In genomic region chr3:51498871-51499790, GRCh38 we compare ENCODE assay signal across 8 cellular contexts. TPM values are rescaled to one million over a fixed set of nuclear protein-coding genes. Genes with fewer than 3 reads are reported as not detected.
DNase-seq lines count a peak whose midpoint lies in the region; ATAC-seq, FAIRE-seq and TF ChIP-seq lines count a peak whose summit lies in the region.

No MANE protein-coding gene starts in this region.

- DNase-seq in NCI-H1694 treated with DMSO at 0.1 percent for 48 hours (lab: John Stamatoyannopoulos, UW): peak; percentile 58
- DNase-seq in T-helper 22 cell (ENCODE audit: low read depth): peak; percentile 78
- DNase-seq in astrocyte (ENCODE audit: low read depth): peak; percentile 87
- peak; percentile 87 for DNase-seq in hepatic stellate cell (ENCODE audit: low spot score)
- peak; percentile 83 for DNase-seq in putamen (ENCODE audit: low spot score)
- peak in 1 of 2 donors; percentile 97 for DNase-seq in vagina (ENCODE audit: extremely low spot score in 2 of 2)

- H3K4me3 ChIP-seq in astrocyte (ENCODE audit: insufficient read depth, low read depth, low read length): peak overlapping the region; percentile 81
- peak overlapping the region; percentile 84 to 90 for H3K4me3 ChIP-seq in vagina

- H2AFZ ChIP-seq in astrocyte (ENCODE audit: low read depth, low read length): peak overlapping the region; percentile 76

- ATAC-seq in GM18498 (IDR thresholded peaks at IDR 0.05; ENCODE audit: unreplicated experiment) (peak; percentile 59), HG02938 (IDR thresholded peaks at IDR 0.05; ENCODE audit: unreplicated experiment) (peak; percentile 49)

- H3K4me1 Mint-ChIP-seq in astrocyte (ENCODE audit: low read depth, unreplicated experiment): no peaks in the 10 kb centered on the region

- peaks cover 5% of the 10 kb centered on the region for H3K27me3 Mint-ChIP-seq in astrocyte (ENCODE audit: low read depth, unreplicated experiment)

- peak overlapping the region; percentile 91 for H3K9ac ChIP-seq in astrocyte (ENCODE audit: low read length)

- no peaks in the 10 kb centered on the region for H3K9me3 Mint-ChIP-seq in astrocyte (ENCODE audit: unreplicated experiment)

- H3K4me3 Mint-ChIP-seq in astrocyte (ENCODE audit: unreplicated experiment): peak overlapping the region; percentile 95

- no peak for TF ChIP-seq POLR2A in vagina (IDR thresholded peaks at IDR 0.05)

- FAIRE-seq in astrocyte (lab: Jason Lieb, UNC): peak; percentile 5

- H3K36me3 ChIP-seq in astrocyte (ENCODE audit: insufficient read depth, low read length) (no peaks in the 10 kb centered on the region), vagina (no peaks in the 10 kb centered on the region)

- peaks cover 4% of the 10 kb centered on the region for H3K4me1 ChIP-seq in astrocyte (ENCODE audit: insufficient read depth, low read length)
- peaks cover 8% of the 10 kb centered on the region for H3K4me1 ChIP-seq in vagina

- no peaks in the 10 kb centered on the region for H4K20me1 ChIP-seq in astrocyte (ENCODE audit: insufficient read depth, low read length)

- H3K27ac ChIP-seq in astrocyte (ENCODE audit: low read depth, low read length): peak overlapping the region; percentile 89
- peak overlapping the region; percentile 97 for H3K27ac ChIP-seq in vagina

- intact Hi-C loops in vagina (cut with DNase I): no loop called here

- TF ChIP-seq CTCF in astrocyte (IDR thresholded peaks at IDR 0.05; ENCODE audit: insufficient read depth, low read depth, low read length) (no peak), vagina (IDR thresholded peaks at IDR 0.05) (peak in 1 of 3 experiments; percentile 21)

- peak overlapping the region; percentile 98 for H3K27ac Mint-ChIP-seq in astrocyte (ENCODE audit: unreplicated experiment)

- no peaks in the 10 kb centered on the region for H3K27me3 ChIP-seq in astrocyte (ENCODE audit: insufficient read depth, low read length)
- no peaks in the 10 kb centered on the region for H3K27me3 ChIP-seq in vagina

- no peaks in the 10 kb centered on the region for H3K36me3 Mint-ChIP-seq in astrocyte (ENCODE audit: low read depth, unreplicated experiment)

- H3K9me3 ChIP-seq in astrocyte (ENCODE audit: insufficient read depth, low read depth, low read length): no peaks in the 10 kb centered on the region
- H3K9me3 ChIP-seq in vagina: no peaks in the 10 kb centered on the region

- peak overlapping the region; percentile 92 for H3K4me2 ChIP-seq in astrocyte (ENCODE audit: low read length)

- H3K79me2 ChIP-seq in astrocyte (ENCODE audit: insufficient read depth, low read length): peaks cover 36% of the 10 kb centered on the region

RNA-seq across cellular contexts. Expression of gene DCAF1, which starts 0.7 kb away (rescaled TPM):
- total RNA-seq in astrocyte (11.5 and 13.3 TPM in 2 replicates), vagina (15.0 TPM)

RNA-seq across cellular contexts. Expression of gene RAD54L2, which starts 39.4 kb away (rescaled TPM):
- 27.4 and 29.2 TPM in 2 replicates for total RNA-seq in astrocyte
- total RNA-seq in vagina: 24.3 TPM
